13 cellular contexts compared by ENCODE assay signal in the genomic region with DNA sequence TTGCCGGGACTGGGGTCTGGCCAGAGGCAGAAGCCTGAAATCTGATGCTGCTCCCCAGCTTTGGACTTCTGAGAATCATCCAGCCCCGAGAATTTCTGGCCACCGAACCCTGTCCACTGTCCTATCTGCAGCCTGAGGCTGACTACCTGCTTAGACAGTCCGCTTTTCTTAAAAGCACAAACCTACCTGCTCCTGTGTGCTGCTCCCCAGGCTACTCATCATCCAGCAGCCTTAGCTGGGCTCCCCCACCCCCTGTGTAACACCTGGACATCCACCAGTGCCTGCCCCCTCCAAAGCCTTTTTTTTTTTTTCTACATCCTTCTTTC.
DNase-seq lines count a peak whose midpoint lies in the region; ATAC-seq, FAIRE-seq and TF ChIP-seq lines count a peak whose summit lies in the region.
"Had no signal": no experiment of that assay in that cellular context is flagged by ENCODE, and none has a peak within 500 bp of the region (broad histone marks: within the 10 kb centered on the region; RNA-seq: fewer than 3 reads in every experiment).

No MANE protein-coding gene starts in this region.

- H3K27me3 ChIP-seq in GM23248 (replicated peaks; ENCODE audit: insufficient read depth) (no peaks in the 10 kb centered on the region), keratinocyte (ENCODE audit: control insufficient read depth, extremely low read depth, insufficient read depth, low read length) (no peaks in the 10 kb centered on the region), skeletal muscle satellite cell (ENCODE audit: control insufficient read depth, insufficient read depth, low read length) (no peaks in the 10 kb centered on the region)
- H3K27me3 ChIP-seq: testis had no signal

- H3K27ac ChIP-seq in GM23248 (no peak overlapping the region), keratinocyte (ENCODE audit: control insufficient read depth, insufficient read depth, low read length) (no peak overlapping the region)
- H3K27ac ChIP-seq: testis had no signal

- H3K4me2 ChIP-seq in GM23248 (ENCODE audit: unreplicated experiment) = peak overlapping the region; percentile 70
- H3K4me2 ChIP-seq in keratinocyte (ENCODE audit: control insufficient read depth, extremely low read depth, insufficient read depth, low read depth, low read length) = no peak overlapping the region
- no peak overlapping the region for H3K4me2 ChIP-seq in skeletal muscle satellite cell (ENCODE audit: low read length)

- no peak for FAIRE-seq in keratinocyte (lab: Jason Lieb, UNC)

- H3K9me3 ChIP-seq in GM23248 (ENCODE audit: low read depth) = no peaks in the 10 kb centered on the region
- H3K9me3 ChIP-seq in T-helper 17 cell (ENCODE audit: control insufficient read depth, low read length, poor library complexity, severe bottlenecking) = no peaks in the 10 kb centered on the region
- H3K9me3 ChIP-seq in keratinocyte (ENCODE audit: control insufficient read depth, low read depth, low read length) = no peaks in the 10 kb centered on the region
- H3K9me3 ChIP-seq in skeletal muscle satellite cell (replicated peaks; ENCODE audit: low read length) = no peaks in the 10 kb centered on the region
- H3K9me3 ChIP-seq: mucosa of descending colon, testis had no signal

- H2AFZ ChIP-seq in GM23248 = peak overlapping the region; percentile 53
- H2AFZ ChIP-seq in keratinocyte (ENCODE audit: control insufficient read depth, low read length) = peak overlapping the region; percentile 57

- no peaks in the 10 kb centered on the region for H3K36me3 Mint-ChIP-seq in T-helper 17 cell (ENCODE audit: low read depth)
- H3K36me3 Mint-ChIP-seq: T-cell had no signal

- dilution Hi-C loops in keratinocyte (cut with MboI; ENCODE audit: extremely low pct_ligation_motif_present, low sequenced_read_pairs) = no loop called here

- DNase-seq in GM23248 = no peak
- DNase-seq in T-helper 17 cell = no peak
- DNase-seq in keratinocyte (ENCODE audit: low read depth, low spot score) = no peak
- DNase-seq in SHP77 (lab: John Stamatoyannopoulos, UW) = no peak
- DNase-seq in hypothalamus (lab: John Stamatoyannopoulos, UW) = no peak
- no peak for DNase-seq in AG08395 (ENCODE audit: low spot score)
- DNase-seq: activated T-cell treated with anti-CD3 and anti-CD28 coated beads for 4 hours; stimulated activated CD4-positive, alpha-beta T cell treated with anti-CD3 and anti-CD28 coated beads, Interleukin-4, amount 100 ng/mL, for 24 hours; T-cell; testis had no signal

- no peak overlapping the region for H3K4me3 Mint-ChIP-seq in T-helper 17 cell

- H3K4me1 ChIP-seq in GM23248 (ENCODE audit: insufficient read depth) = peaks cover 36% of the 10 kb centered on the region
- H3K4me1 ChIP-seq in keratinocyte (ENCODE audit: control insufficient read depth, extremely low read depth, insufficient read depth, low read length) = peaks cover 31% of the 10 kb centered on the region
- H3K4me1 ChIP-seq in skeletal muscle satellite cell (ENCODE audit: control insufficient read depth, insufficient read depth, low read length) = peaks cover 37% of the 10 kb centered on the region

- no peaks in the 10 kb centered on the region for H3K79me2 ChIP-seq in GM23248 (ENCODE audit: insufficient read depth)
- no peaks in the 10 kb centered on the region for H3K79me2 ChIP-seq in keratinocyte (ENCODE audit: control insufficient read depth, insufficient read depth, low read length)

- H3K9ac ChIP-seq in GM23248 (peak overlapping the region; percentile 51), keratinocyte (ENCODE audit: control insufficient read depth, extremely low read depth, insufficient read depth, low read length) (no peak overlapping the region), skeletal muscle satellite cell (ENCODE audit: low read depth, low read length) (peak overlapping the region; percentile 15)

- H3K4me1 Mint-ChIP-seq in T-helper 17 cell = peaks cover 20% of the 10 kb centered on the region

- H3F3A ChIP-seq in GM23248 (ENCODE audit: insufficient read depth) = peaks cover 28% of the 10 kb centered on the region

- peak overlapping the region; percentile 87 for H3K27ac Mint-ChIP-seq in T-helper 17 cell
- H3K27ac Mint-ChIP-seq: T-cell had no signal

- H4K20me1 ChIP-seq in GM23248 (ENCODE audit: insufficient read depth) = no peaks in the 10 kb centered on the region
- H4K20me1 ChIP-seq in keratinocyte (ENCODE audit: control insufficient read depth, extremely low read depth, insufficient read depth, low read length) = no peaks in the 10 kb centered on the region

- ATAC-seq in T-helper 17 cell = no peak
- no peak for ATAC-seq in GM18519 (IDR thresholded peaks at IDR 0.05; ENCODE audit: low FRiP score, unreplicated experiment)
- ATAC-seq: T-cell had no signal

- H3K4me3 ChIP-seq in GM23248 (peak overlapping the region; percentile 49; the same call in 1 of the 2 replicates), keratinocyte (ENCODE audit: control insufficient read depth in 2 of 3, extremely low read depth in 1 of 3, insufficient read depth in 2 of 3, low read depth in 1 of 3, low read length in 3 of 3) (no peak overlapping the region), skeletal muscle satellite cell (ENCODE audit: low read length) (no peak overlapping the region)
- H3K4me3 ChIP-seq: mucosa of descending colon, testis had no signal

- no peaks in the 10 kb centered on the region for H3K27me3 Mint-ChIP-seq in T-helper 17 cell
- H3K27me3 Mint-ChIP-seq: T-cell had no signal

- H3K9me2 ChIP-seq in GM23248 (ENCODE audit: insufficient read depth) = no peaks in the 10 kb centered on the region

- in situ Hi-C loops in GM23248 (cut with MboI) = no loop called here

- TF ChIP-seq CTCF in keratinocyte (optimal IDR thresholded peaks at IDR 0.05 in 1 of 3, IDR thresholded peaks at IDR 0.05 in 1 of 3, conservative IDR thresholded peaks at IDR 0.05 in 1 of 3; ENCODE audit: extremely low read depth in 1 of 3, insufficient read depth in 2 of 3, low read length in 3 of 3) = no peak

- 34 to 39% methylated on average over 4 of the region's 4 CpGs for WGBS in GM23248 (ENCODE audit: low coverage in 1 of 2, low lambda C conversion rate in 2 of 2, missing lambda C conversion rate in 2 of 2), 2 experiments

- no peaks in the 10 kb centered on the region for H3K36me3 ChIP-seq in GM23248 (ENCODE audit: low read depth)
- H3K36me3 ChIP-seq in keratinocyte (ENCODE audit: control insufficient read depth in 2 of 2, extremely low read depth in 1 of 2, insufficient read depth in 2 of 2, low read length in 2 of 2) = no peaks in the 10 kb centered on the region
- H3K36me3 ChIP-seq in skeletal muscle satellite cell (ENCODE audit: insufficient read depth, low read length) = no peaks in the 10 kb centered on the region

- H3K9me1 ChIP-seq in keratinocyte (ENCODE audit: control insufficient read depth, extremely low read depth, insufficient read depth, low read length) = no peaks in the 10 kb centered on the region
